ENCODE assay signal across 13 cellular contexts in the genomic region with DNA sequence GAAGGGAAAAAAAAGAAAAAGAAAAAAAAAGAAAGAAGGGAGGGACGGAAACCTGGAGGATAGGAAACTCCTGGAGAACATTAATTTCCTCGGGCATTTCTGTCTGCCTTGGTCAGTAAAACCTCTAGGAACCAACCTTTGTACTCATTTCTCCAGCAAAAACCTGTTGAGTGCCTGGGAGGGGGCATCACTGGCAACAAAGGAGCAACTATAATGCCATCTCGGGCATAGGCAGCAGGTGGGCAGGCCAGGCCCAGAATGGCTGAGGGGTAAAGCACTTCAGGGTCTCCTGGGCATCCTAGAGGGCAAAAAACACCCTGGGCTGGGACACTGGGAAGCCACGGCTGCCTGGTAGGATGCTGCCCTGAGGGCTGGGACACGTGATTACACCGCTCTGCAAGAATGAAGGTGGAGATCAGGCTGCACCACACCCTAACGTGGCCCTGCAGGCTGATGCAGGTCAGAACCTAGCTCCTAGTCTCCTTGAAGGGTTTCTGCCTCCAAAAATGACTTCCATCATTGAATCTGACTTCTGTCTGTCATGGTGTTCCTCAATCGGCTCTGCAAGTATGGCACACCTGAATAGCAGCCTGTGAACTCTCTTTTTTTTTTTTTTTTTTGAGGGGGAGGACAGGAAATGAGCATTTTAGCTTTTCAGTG. TPM values are rescaled to one million over a fixed set of nuclear protein-coding genes. Genes with fewer than 3 reads are reported as not detected.
A peak's percentile ranks its signal among the peaks of the same experiment; 100 is the strongest.
DNase-seq lines count a peak whose midpoint lies in the region; ATAC-seq and TF ChIP-seq lines count a peak whose summit lies in the region.
"Had no signal": no experiment of that assay in that cellular context is flagged by ENCODE, and none has a peak within 500 bp of the region (broad histone marks: within the 10 kb centered on the region; RNA-seq: fewer than 3 reads in every experiment).

No MANE protein-coding gene starts in this region.

- CTCF ChIA-PET in OCI-LY7 (lab: Charles Lee; ENCODE audit: unreplicated experiment): interaction anchor here (1.3 kb wide), 1 partner anchor 14 kb away, joined by 3 read pairs; a partner anchor contains a TSS

- peaks cover 33% of the 10 kb centered on the region for H3K4me1 ChIP-seq in OCI-LY7 (ENCODE audit: insufficient read depth, low read length, poor library complexity, severe bottlenecking)
- H3K4me1 ChIP-seq in aorta (ENCODE audit: control insufficient read depth in 1 of 2, insufficient read depth in 2 of 2, low read length in 2 of 2): no peaks in the 10 kb centered on the region

- H3K27ac Mint-ChIP-seq in stimulated activated naive CD8-positive, alpha-beta T cell treated with anti-CD3 and anti-CD28 coated beads, Interleukin-15, Interleukin-2, amounts not matched to agents 100 ng/mL and 50 ng/mL, for 24 hours: peak overlapping the region; percentile 65

- no peaks in the 10 kb centered on the region for H3K9me2 ChIP-seq in OCI-LY7 (ENCODE audit: insufficient read depth, low read length)

- peaks cover 49% of the 10 kb centered on the region for H3K4me1 Mint-ChIP-seq in stimulated activated naive CD8-positive, alpha-beta T cell treated with anti-CD3 and anti-CD28 coated beads, Interleukin-15, Interleukin-2, amounts not matched to agents 100 ng/mL and 50 ng/mL, for 24 hours (ENCODE audit: low read depth)

- ATAC-seq in stimulated activated naive CD8-positive, alpha-beta T cell treated with anti-CD3 and anti-CD28 coated beads, Interleukin-15, Interleukin-2, amounts not matched to agents 100 U/mL and 50 U/mL, for 24 hours: no peak
- ATAC-seq in aorta (ENCODE audit: low FRiP score): no peak
- ATAC-seq in GM18909 (IDR thresholded peaks at IDR 0.05; ENCODE audit: poor library complexity, unreplicated experiment): no peak
- ATAC-seq in omental fat pad (ENCODE audit: low FRiP score): no peak
- ATAC-seq: Panc1 had no signal

- H3K9me3 ChIP-seq in OCI-LY7 (ENCODE audit: low read length) (no peaks in the 10 kb centered on the region), aorta (ENCODE audit: control insufficient read depth, low read length) (no peaks in the 10 kb centered on the region)
- H3K9me3 ChIP-seq: esophagus muscularis mucosa, neutrophil had no signal

- H2AFZ ChIP-seq in OCI-LY7 (ENCODE audit: low read length): peak overlapping the region; percentile 50; the same call in 1 of the 2 replicates

- 76 to 77% methylated on average over 8 of the region's 8 CpGs for WGBS in aorta, 2 donors

- no peaks in the 10 kb centered on the region for H3K9me3 Mint-ChIP-seq in stimulated activated naive CD8-positive, alpha-beta T cell treated with anti-CD3 and anti-CD28 coated beads, Interleukin-15, Interleukin-2, amounts not matched to agents 100 ng/mL and 50 ng/mL, for 24 hours

- peaks cover under 1% of the 10 kb centered on the region; the same call in 1 of the 2 replicates for H3K79me2 ChIP-seq in OCI-LY7 (ENCODE audit: insufficient read depth, low read depth, low read length)

- no peak overlapping the region for H3K4me3 Mint-ChIP-seq in stimulated activated naive CD8-positive, alpha-beta T cell treated with anti-CD3 and anti-CD28 coated beads, Interleukin-15, Interleukin-2, amounts not matched to agents 100 ng/mL and 50 ng/mL, for 24 hours

- no peaks in the 10 kb centered on the region for H3K36me3 ChIP-seq in OCI-LY7 (ENCODE audit: insufficient read depth, low read length)
- H3K36me3 ChIP-seq in aorta (ENCODE audit: control insufficient read depth in 1 of 2, insufficient read depth in 2 of 2, low read length in 1 of 2): no peaks in the 10 kb centered on the region
- H3K36me3 ChIP-seq: esophagus muscularis mucosa, neutrophil had no signal

- no peak for DNase-seq in stimulated activated naive CD8-positive, alpha-beta T cell treated with anti-CD3 and anti-CD28 coated beads, Interleukin-15, Interleukin-2, amounts not matched to agents 100 U/mL and 50 U/mL, for 24 hours
- peak; percentile 40 for DNase-seq in OCI-LY7 (ENCODE audit: low spot score)
- peak; percentile 93 for DNase-seq in epithelial cell of esophagus (ENCODE audit: low read depth)
- DNase-seq in aorta: peak; percentile 21 to 32
- no peak for DNase-seq in SHP77 (lab: John Stamatoyannopoulos, UW)
- no peak for DNase-seq in omental fat pad (ENCODE audit: low spot score)
- DNase-seq: NCI-H1930; stimulated activated CD4-positive, alpha-beta T cell treated with anti-CD3 and anti-CD28 coated beads, Interleukin-1b, Interleukin-23, amount 100 ng/mL, for 48 hours had no signal

- BruUV-seq in OCI-LY7 (replicated peaks; lab: Mats Ljungman, UMichigan): no TSS peak

- H4K20me1 ChIP-seq in OCI-LY7 (ENCODE audit: insufficient read depth, low read length): no peaks in the 10 kb centered on the region

- no peaks in the 10 kb centered on the region for H3K27me3 ChIP-seq in aorta (ENCODE audit: control insufficient read depth in 1 of 2, insufficient read depth in 2 of 2, low read length in 1 of 2)

- intact Hi-C loops in OCI-LY7 (cut with micrococcal nuclease; ENCODE audit: unreplicated experiment) (no loop called here), aorta (cut with DNase I) (no loop called here)

- TF ChIP-seq CTCF in OCI-LY7 (conservative IDR thresholded peaks at IDR 0.05; ENCODE audit: low read length): no peak
- no peak for TF ChIP-seq CTCF in epithelial cell of esophagus (IDR thresholded peaks at IDR 0.05; ENCODE audit: insufficient read depth, low read depth, low read length, missing control alignments)
- no peak for TF ChIP-seq CTCF in omental fat pad (IDR thresholded peaks at IDR 0.05)

- peak overlapping the region; percentile 49 for H3K4me2 ChIP-seq in OCI-LY7 (ENCODE audit: low read length)

- no peak overlapping the region for H3K4me3 ChIP-seq in OCI-LY7 (ENCODE audit: low read depth, low read length, poor library complexity, severe bottlenecking)
- H3K4me3 ChIP-seq in epithelial cell of esophagus (ENCODE audit: low read length): no peak overlapping the region
- H3K4me3 ChIP-seq in aorta (ENCODE audit: low read length in 2 of 2): no peak overlapping the region
- H3K4me3 ChIP-seq: esophagus muscularis mucosa had no signal

- POLR2A ChIA-PET in OCI-LY7 (lab: Charles Lee): interaction anchor here (0.6 to 1.2 kb wide), 6 partner anchors 9 to 233 kb away, joined by 3 to 7 read pairs (median 4); no protein-coding TSS in a partner anchor

- H3K27me3 Mint-ChIP-seq in stimulated activated naive CD8-positive, alpha-beta T cell treated with anti-CD3 and anti-CD28 coated beads, Interleukin-15, Interleukin-2, amounts not matched to agents 100 ng/mL and 50 ng/mL, for 24 hours: peaks cover 6% of the 10 kb centered on the region

- H3K27ac ChIP-seq in OCI-LY7 (ENCODE audit: low read depth, low read length, poor library complexity, severe bottlenecking) (no peak overlapping the region), aorta (ENCODE audit: low read depth in 1 of 2, low read length in 2 of 2) (no peak overlapping the region)
- H3K27ac ChIP-seq: esophagus muscularis mucosa, neutrophil had no signal

- no peaks in the 10 kb centered on the region for H3K36me3 Mint-ChIP-seq in stimulated activated naive CD8-positive, alpha-beta T cell treated with anti-CD3 and anti-CD28 coated beads, Interleukin-15, Interleukin-2, amounts not matched to agents 100 ng/mL and 50 ng/mL, for 24 hours (ENCODE audit: low read depth)

RNA-seq across cellular contexts. Expression of a gene that starts 4.5 kb away (rescaled TPM):
- total RNA-seq in OCI-LY7 (2014; rRNA removed; shearing (Covaris generic)): 30.6 and 38.8 TPM in 2 replicates
- total RNA-seq in OCI-LY7 (2022): 41.6 and 49.9 TPM in 2 replicates
- total RNA-seq in aorta: 10 to 100 TPM; 16.5 to 17.4 TPM
- 10 to 100 TPM in 1 of 2 donors, 1 to 10 TPM in 1; 3.6 to 28.2 TPM for polyA plus RNA-seq in aorta
- 10 to 100 TPM in 2 of 4 donors, 1 to 10 TPM in 2; 5.7 to 13.2 (median 10.6) TPM for total RNA-seq in omental fat pad

RNA-seq across cellular contexts. Expression of a gene that starts 5.4 kb away (rescaled TPM):
- total RNA-seq in OCI-LY7 (2014; rRNA removed; shearing (Covaris generic)): 3.9 and 4.6 TPM in 2 replicates
- 5.2 and 6.1 TPM in 2 replicates for total RNA-seq in OCI-LY7 (2022)
- total RNA-seq in aorta: 10 to 100 TPM in 1 of 2 donors, 1 to 10 TPM in 1; 4.4 to 14.9 TPM
- 10 to 100 TPM in 1 of 2 donors, 1 to 10 TPM in 1; 5.8 to 12.5 TPM for polyA plus RNA-seq in aorta
- total RNA-seq in omental fat pad: 1 to 10 TPM in 2 of 4 donors, under 1 TPM in 2; 0.75 to 2.2 (median 1.1) TPM

RNA-seq across cellular contexts. Expression of a gene that starts 14.2 kb away (rescaled TPM):
- total RNA-seq in OCI-LY7 (2014; rRNA removed; shearing (Covaris generic)): 20.2 and 33.2 TPM in 2 replicates
- total RNA-seq in OCI-LY7 (2022): 23.2 and 31.7 TPM in 2 replicates
- 1 to 10 TPM in 1 of 2 donors, under 1 TPM in 1; 0.78 to 3.7 TPM for total RNA-seq in aorta
- polyA plus RNA-seq in aorta: 1 to 10 TPM in 1 of 2 donors, under 1 TPM in 1; 0.63 to 1.2 TPM
- total RNA-seq in omental fat pad: under 1 TPM in 1 of 4 donors, not detected in 3; 0.48 TPM

RNA-seq across cellular contexts. Expression of a gene that starts 14.3 kb away (rescaled TPM):
- total RNA-seq in OCI-LY7 (2014; rRNA removed; shearing (Covaris generic)): 243 and 263 TPM in 2 replicates
- total RNA-seq in OCI-LY7 (2022): 207 and 237 TPM in 2 replicates
- total RNA-seq in aorta: 100 to 1,000 TPM in 1 of 2 donors, 10 to 100 TPM in 1; 80.2 to 104 TPM
- 100 to 1,000 TPM; 267 to 310 TPM for polyA plus RNA-seq in aorta
- total RNA-seq in omental fat pad: 100 to 1,000 TPM; 183 to 194 (median 184) TPM

RNA-seq across cellular contexts. Expression of a gene that starts 14.7 kb away (rescaled TPM):
- 56.1 and 82.8 TPM in 2 replicates for total RNA-seq in OCI-LY7 (2014; rRNA removed; shearing (Covaris generic))
- 70.2 and 79.2 TPM in 2 replicates for total RNA-seq in OCI-LY7 (2022)
- total RNA-seq in aorta: 1 to 10 TPM in 1 of 2 donors, under 1 TPM in 1; 0.96 to 1.5 TPM
- 1 to 10 TPM in 1 of 2 donors, under 1 TPM in 1; 0.13 to 1.7 TPM for polyA plus RNA-seq in aorta
- total RNA-seq in omental fat pad: 1 to 10 TPM in 1 of 4 donors, under 1 TPM in 3; 0.28 to 1.7 (median 0.85) TPM

Comparison
In these comparisons a context has a peak if more than half of its experiments do, and no peak if none do; other contexts are left out.
1. DNase-seq: peak in OCI-LY7 (single experiment), epithelial cell of esophagus (single experiment) and aorta (2 of 2); none in stimulated activated naive CD8-positive, alpha-beta T cell treated with anti-CD3 and anti-CD28 coated beads, Interleukin-15, Interleukin-2, amounts not matched to agents 100 U/mL and 50 U/mL, for 24 hours (single experiment), SHP77 (0 of 2) and omental fat pad (single experiment).
2. RNA of a gene that starts 14.2 kb away (total RNA-seq): 20.2 to 33.2 TPM in OCI-LY7; 0.78 to 3.7 TPM in aorta and 0.48 TPM in omental fat pad; every median in the first group is over 4 times any median in the second.